1 cellular context compared by ENCODE assay signal in the genomic region with DNA sequence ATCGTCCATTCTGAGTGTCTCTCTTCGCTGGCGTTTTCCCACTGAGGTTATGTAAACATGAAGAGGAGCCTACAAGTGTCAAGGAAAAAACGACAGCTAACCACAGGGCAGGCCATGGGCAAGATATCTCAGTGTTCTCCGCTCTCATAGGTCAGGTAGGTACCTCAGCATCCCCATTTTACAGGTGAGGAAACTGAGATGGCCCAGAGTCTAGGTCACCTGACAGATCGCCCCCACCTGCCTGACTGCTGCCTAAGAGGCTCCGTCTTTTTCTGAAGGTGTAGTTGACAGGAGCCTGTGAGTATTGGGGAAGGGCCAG.
TF ChIP-seq lines count a peak whose summit lies in the region.

No MANE protein-coding gene starts in this region.

TF ChIP-seq in A549, 52 proteins besides CTCF, POLR2A, EP300 and RAD21 (continued from another document):
- TF ChIP-seq, protein P1, sequence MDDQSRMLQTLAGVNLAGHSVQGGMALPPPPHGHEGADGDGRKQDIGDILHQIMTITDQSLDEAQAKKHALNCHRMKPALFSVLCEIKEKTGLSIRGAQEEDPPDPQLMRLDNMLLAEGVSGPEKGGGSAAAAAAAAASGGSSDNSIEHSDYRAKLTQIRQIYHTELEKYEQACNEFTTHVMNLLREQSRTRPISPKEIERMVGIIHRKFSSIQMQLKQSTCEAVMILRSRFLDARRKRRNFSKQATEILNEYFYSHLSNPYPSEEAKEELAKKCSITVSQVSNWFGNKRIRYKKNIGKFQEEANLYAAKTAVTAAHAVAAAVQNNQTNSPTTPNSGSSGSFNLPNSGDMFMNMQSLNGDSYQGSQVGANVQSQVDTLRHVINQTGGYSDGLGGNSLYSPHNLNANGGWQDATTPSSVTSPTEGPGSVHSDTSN (IDR thresholded peaks at IDR 0.05), result no peak
- no peak for TF ChIP-seq CHD4 (IDR thresholded peaks at IDR 0.05; ENCODE audit: borderline replicate concordance)
- TF ChIP-seq, protein P2, sequence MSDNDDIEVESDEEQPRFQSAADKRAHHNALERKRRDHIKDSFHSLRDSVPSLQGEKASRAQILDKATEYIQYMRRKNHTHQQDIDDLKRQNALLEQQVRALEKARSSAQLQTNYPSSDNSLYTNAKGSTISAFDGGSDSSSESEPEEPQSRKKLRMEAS (IDR thresholded peaks at IDR 0.05), result no peak
- no peak for TF ChIP-seq FOSL2 (IDR thresholded peaks at IDR 0.05)
- no peak for TF ChIP-seq FOSL2 (CRISPR knock-in tag; IDR thresholded peaks at IDR 0.05)
- TF ChIP-seq, protein P3, sequence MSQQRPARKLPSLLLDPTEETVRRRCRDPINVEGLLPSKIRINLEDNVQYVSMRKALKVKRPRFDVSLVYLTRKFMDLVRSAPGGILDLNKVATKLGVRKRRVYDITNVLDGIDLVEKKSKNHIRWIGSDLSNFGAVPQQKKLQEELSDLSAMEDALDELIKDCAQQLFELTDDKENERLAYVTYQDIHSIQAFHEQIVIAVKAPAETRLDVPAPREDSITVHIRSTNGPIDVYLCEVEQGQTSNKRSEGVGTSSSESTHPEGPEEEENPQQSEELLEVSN (IDR thresholded peaks at IDR 0.05; ENCODE audit: borderline replicate concordance, low read depth), result no peak
- no peak for TF ChIP-seq HOXB5 (CRISPR knock-in tag; IDR thresholded peaks at IDR 0.05)
- TF ChIP-seq, protein P4, sequence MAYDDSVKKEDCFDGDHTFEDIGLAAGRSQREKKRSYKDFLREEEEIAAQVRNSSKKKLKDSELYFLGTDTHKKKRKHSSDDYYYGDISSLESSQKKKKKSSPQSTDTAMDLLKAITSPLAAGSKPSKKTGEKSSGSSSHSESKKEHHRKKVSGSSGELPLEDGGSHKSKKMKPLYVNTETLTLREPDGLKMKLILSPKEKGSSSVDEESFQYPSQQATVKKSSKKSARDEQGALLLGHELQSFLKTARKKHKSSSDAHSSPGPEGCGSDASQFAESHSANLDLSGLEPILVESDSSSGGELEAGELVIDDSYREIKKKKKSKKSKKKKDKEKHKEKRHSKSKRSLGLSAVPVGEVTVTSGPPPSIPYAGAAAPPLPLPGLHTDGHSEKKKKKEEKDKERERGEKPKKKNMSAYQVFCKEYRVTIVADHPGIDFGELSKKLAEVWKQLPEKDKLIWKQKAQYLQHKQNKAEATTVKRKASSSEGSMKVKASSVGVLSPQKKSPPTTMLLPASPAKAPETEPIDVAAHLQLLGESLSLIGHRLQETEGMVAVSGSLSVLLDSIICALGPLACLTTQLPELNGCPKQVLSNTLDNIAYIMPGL (CRISPR knock-in tag; IDR thresholded peaks at IDR 0.05; ENCODE audit: borderline replicate concordance), result no peak
- TF ChIP-seq MAZ (IDR thresholded peaks at IDR 0.05; ENCODE audit: borderline replicate concordance, low read depth, low read length), result no peak
- no peak for TF ChIP-seq NFE2L2 (conservative IDR thresholded peaks at IDR 0.05; ENCODE audit: low read length)
- TF ChIP-seq, protein P5, sequence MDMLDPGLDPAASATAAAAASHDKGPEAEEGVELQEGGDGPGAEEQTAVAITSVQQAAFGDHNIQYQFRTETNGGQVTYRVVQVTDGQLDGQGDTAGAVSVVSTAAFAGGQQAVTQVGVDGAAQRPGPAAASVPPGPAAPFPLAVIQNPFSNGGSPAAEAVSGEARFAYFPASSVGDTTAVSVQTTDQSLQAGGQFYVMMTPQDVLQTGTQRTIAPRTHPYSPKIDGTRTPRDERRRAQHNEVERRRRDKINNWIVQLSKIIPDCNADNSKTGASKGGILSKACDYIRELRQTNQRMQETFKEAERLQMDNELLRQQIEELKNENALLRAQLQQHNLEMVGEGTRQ (IDR thresholded peaks at IDR 0.05), result no peak
- TF ChIP-seq MYC (IDR thresholded peaks at IDR 0.05; ENCODE audit: borderline replicate concordance, low read length), result no peak
- TF ChIP-seq HDAC2 (IDR thresholded peaks at IDR 0.05), result no peak
- TF ChIP-seq, protein P6, sequence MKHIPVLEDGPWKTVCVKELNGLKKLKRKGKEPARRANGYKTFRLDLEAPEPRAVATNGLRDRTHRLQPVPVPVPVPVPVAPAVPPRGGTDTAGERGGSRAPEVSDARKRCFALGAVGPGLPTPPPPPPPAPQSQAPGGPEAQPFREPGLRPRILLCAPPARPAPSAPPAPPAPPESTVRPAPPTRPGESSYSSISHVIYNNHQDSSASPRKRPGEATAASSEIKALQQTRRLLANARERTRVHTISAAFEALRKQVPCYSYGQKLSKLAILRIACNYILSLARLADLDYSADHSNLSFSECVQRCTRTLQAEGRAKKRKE (CRISPR knock-in tag; IDR thresholded peaks at IDR 0.05; ENCODE audit: low read depth), result no peak
- TF ChIP-seq JUN (IDR thresholded peaks at IDR 0.05), result no peak
- TF ChIP-seq NR3C1 (IDR thresholded peaks at IDR 0.05), result no peak
TF ChIP-seq in A549: peak in this region for 0.
